Comparison of ENCODE assay signal across 8 cellular contexts in the genomic region with DNA sequence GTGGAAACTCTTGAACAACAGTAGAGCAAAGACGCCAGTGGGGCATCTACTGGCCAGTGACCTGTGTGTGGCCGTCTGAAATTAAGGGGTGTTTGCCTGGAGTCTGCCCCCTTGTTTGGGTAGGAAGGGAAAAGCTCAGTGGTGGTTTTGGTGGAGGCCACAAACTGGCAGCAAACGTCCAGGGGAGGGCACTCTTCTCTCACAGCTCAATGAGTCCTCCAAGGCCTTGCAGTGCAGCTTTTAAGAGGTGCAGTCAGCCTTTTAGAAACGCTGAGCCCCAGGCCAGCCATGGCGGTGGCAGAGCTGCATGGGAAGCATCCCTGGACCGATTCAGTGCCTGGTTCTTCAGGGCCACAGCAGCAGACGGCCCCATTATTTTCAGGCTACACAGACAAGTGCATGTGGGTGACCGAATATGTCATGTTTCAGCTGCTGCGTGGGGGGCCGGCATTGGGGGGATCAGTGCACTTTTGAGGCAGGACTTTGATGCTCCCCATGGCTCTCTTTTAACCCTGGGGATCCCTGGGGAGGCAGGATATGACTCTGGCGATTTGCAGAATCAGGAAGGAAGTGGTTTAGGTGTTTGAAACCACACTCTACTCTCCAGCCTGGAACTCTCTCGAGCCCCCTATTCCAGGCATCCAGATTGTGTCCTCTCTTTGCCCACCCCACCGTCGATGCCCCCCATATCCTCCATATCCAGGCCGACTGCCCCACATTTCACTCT.
A peak's percentile ranks its signal among the peaks of the same experiment; 100 is the strongest.
DNase-seq lines count a peak whose midpoint lies in the region; ATAC-seq and TF ChIP-seq lines count a peak whose summit lies in the region.

No MANE protein-coding gene starts in this region.

- H3K27ac ChIP-seq in right lobe of liver (no peak overlapping the region), brain microvascular endothelial cell (no peak overlapping the region)

- H3K9me3 Mint-ChIP-seq in activated CD4-positive, alpha-beta T cell treated with anti-CD3 and anti-CD28 coated beads for 36 hours (ENCODE audit: low read depth), result no peaks in the 10 kb centered on the region
- H3K9me3 Mint-ChIP-seq in activated CD4-positive, alpha-beta T cell treated with anti-CD3 and anti-CD28 coated beads, Interleukin-2, amount 10 ng/mL, durations not matched to agents 7 days and 5 days, result no peaks in the 10 kb centered on the region
- H3K9me3 Mint-ChIP-seq in activated naive CD8-positive, alpha-beta T cell treated with anti-CD3 and anti-CD28 coated beads for 36 hours, result no peaks in the 10 kb centered on the region

- in situ Hi-C loops in brain microvascular endothelial cell (cut with HindIII; ENCODE audit: low pct_ligation_motif_present, low sequenced_read_pairs), result no loop called here

- no peak for TF ChIP-seq POLR2A in right lobe of liver (IDR thresholded peaks at IDR 0.05)

- H3K4me3 Mint-ChIP-seq in activated CD4-positive, alpha-beta T cell treated with anti-CD3 and anti-CD28 coated beads for 36 hours, result no peak overlapping the region
- H3K4me3 Mint-ChIP-seq in activated CD4-positive, alpha-beta T cell treated with anti-CD3 and anti-CD28 coated beads, Interleukin-2, amount 10 ng/mL, durations not matched to agents 7 days and 5 days, result no peak overlapping the region
- no peak overlapping the region for H3K4me3 Mint-ChIP-seq in activated naive CD8-positive, alpha-beta T cell treated with anti-CD3 and anti-CD28 coated beads for 36 hours

- WGBS in right lobe of liver (ENCODE audit: insufficient coverage, low coverage, low lambda C conversion rate, missing lambda C conversion rate), result 32% methylated on average over 8 of the region's 15 CpGs

- peak in 3 of 4 donors; percentile 30 to 47 (median 30) for TF ChIP-seq CTCF in right lobe of liver (IDR thresholded peaks at IDR 0.05)
- TF ChIP-seq CTCF in brain microvascular endothelial cell (IDR thresholded peaks at IDR 0.05; ENCODE audit: low read depth, low read length, missing control alignments), result no peak

- ATAC-seq in activated CD4-positive, alpha-beta T cell treated with anti-CD3 and anti-CD28 coated beads for 36 hours, result no peak
- ATAC-seq in right lobe of liver (peak in 3 of 4 donors; percentile 26 to 46 (median 33)), HG02798 (IDR thresholded peaks at IDR 0.05; ENCODE audit: poor library complexity, unreplicated experiment) (no peak)

- no peaks in the 10 kb centered on the region for H3K4me1 ChIP-seq in right lobe of liver

- H3K9me3 ChIP-seq in right lobe of liver, result no peaks in the 10 kb centered on the region

- POLR2A ChIA-PET in activated CD4-positive, alpha-beta T cell treated with anti-CD3 and anti-CD28 coated beads for 36 hours (lab: Charles Lee), result no interaction called here
- POLR2A ChIA-PET in activated CD4-positive, alpha-beta T cell treated with anti-CD3 and anti-CD28 coated beads, Interleukin-2, amount 10 ng/mL, durations not matched to agents 7 days and 5 days (lab: Charles Lee), result no interaction called here

- H3K27me3 Mint-ChIP-seq in activated CD4-positive, alpha-beta T cell treated with anti-CD3 and anti-CD28 coated beads for 36 hours, result peaks cover 11% of the 10 kb centered on the region
- H3K27me3 Mint-ChIP-seq in activated CD4-positive, alpha-beta T cell treated with anti-CD3 and anti-CD28 coated beads, Interleukin-2, amount 10 ng/mL, durations not matched to agents 7 days and 5 days, result no peaks in the 10 kb centered on the region
- peaks cover 19% of the 10 kb centered on the region for H3K27me3 Mint-ChIP-seq in activated naive CD8-positive, alpha-beta T cell treated with anti-CD3 and anti-CD28 coated beads for 36 hours

- intact Hi-C loops in activated CD4-positive, alpha-beta T cell treated with anti-CD3 and anti-CD28 coated beads for 36 hours (cut with DNase I, micrococcal nuclease), result no loop called here
- intact Hi-C loops in right lobe of liver (cut with DNase I), result no loop called here

- H3K36me3 Mint-ChIP-seq in activated CD4-positive, alpha-beta T cell treated with anti-CD3 and anti-CD28 coated beads for 36 hours (ENCODE audit: low read depth), result no peaks in the 10 kb centered on the region
- no peaks in the 10 kb centered on the region for H3K36me3 Mint-ChIP-seq in activated CD4-positive, alpha-beta T cell treated with anti-CD3 and anti-CD28 coated beads, Interleukin-2, amount 10 ng/mL, durations not matched to agents 7 days and 5 days (ENCODE audit: low read depth)
- H3K36me3 Mint-ChIP-seq in activated naive CD8-positive, alpha-beta T cell treated with anti-CD3 and anti-CD28 coated beads for 36 hours, result no peaks in the 10 kb centered on the region

- no peaks in the 10 kb centered on the region for H3K4me1 Mint-ChIP-seq in activated CD4-positive, alpha-beta T cell treated with anti-CD3 and anti-CD28 coated beads for 36 hours
- H3K4me1 Mint-ChIP-seq in activated CD4-positive, alpha-beta T cell treated with anti-CD3 and anti-CD28 coated beads, Interleukin-2, amount 10 ng/mL, durations not matched to agents 7 days and 5 days, result peaks cover 9% of the 10 kb centered on the region
- H3K4me1 Mint-ChIP-seq in activated naive CD8-positive, alpha-beta T cell treated with anti-CD3 and anti-CD28 coated beads for 36 hours, result peaks cover 13% of the 10 kb centered on the region

- CTCF ChIA-PET in activated CD4-positive, alpha-beta T cell treated with anti-CD3 and anti-CD28 coated beads for 36 hours (lab: Charles Lee), result no interaction called here
- CTCF ChIA-PET in activated CD4-positive, alpha-beta T cell treated with anti-CD3 and anti-CD28 coated beads, Interleukin-2, amount 10 ng/mL, durations not matched to agents 7 days and 5 days (lab: Charles Lee), result no interaction called here

- DNase-seq in activated CD4-positive, alpha-beta T cell treated with anti-CD3 and anti-CD28 coated beads for 36 hours, result peak; percentile 21
- no peak for DNase-seq in activated CD4-positive, alpha-beta T cell treated with anti-CD3 and anti-CD28 coated beads, Interleukin-2, amount 10 ng/mL, durations not matched to agents 7 days and 5 days
- DNase-seq in NCI-H2227 (lab: John Stamatoyannopoulos, UW; ENCODE audit: unreplicated experiment), result peak; percentile 66
- DNase-seq in cerebellar cortex (ENCODE audit: low spot score), result peak; percentile 86
- no peak for DNase-seq in right lobe of liver
- DNase-seq in activated naive CD8-positive, alpha-beta T cell treated with anti-CD3 and anti-CD28 coated beads for 36 hours, result no peak
- no peak for DNase-seq in brain microvascular endothelial cell

- H3K4me3 ChIP-seq in right lobe of liver (no peak overlapping the region), brain microvascular endothelial cell (ENCODE audit: low read depth, low read length) (no peak overlapping the region)

- H3K27me3 ChIP-seq in right lobe of liver, result no peaks in the 10 kb centered on the region
- no peaks in the 10 kb centered on the region for H3K27me3 ChIP-seq in brain microvascular endothelial cell (replicated peaks)

- H3K27ac Mint-ChIP-seq in activated CD4-positive, alpha-beta T cell treated with anti-CD3 and anti-CD28 coated beads for 36 hours, result no peak overlapping the region
- no peak overlapping the region for H3K27ac Mint-ChIP-seq in activated CD4-positive, alpha-beta T cell treated with anti-CD3 and anti-CD28 coated beads, Interleukin-2, amount 10 ng/mL, durations not matched to agents 7 days and 5 days
- no peak overlapping the region for H3K27ac Mint-ChIP-seq in activated naive CD8-positive, alpha-beta T cell treated with anti-CD3 and anti-CD28 coated beads for 36 hours

- H3K36me3 ChIP-seq in right lobe of liver, result no peaks in the 10 kb centered on the region
- no peaks in the 10 kb centered on the region for H3K36me3 ChIP-seq in brain microvascular endothelial cell (replicated peaks)

Comparison
In these comparisons a context has a peak if more than half of its experiments do, and no peak if none do; other contexts are left out.
1. DNase-seq: peak in activated CD4-positive, alpha-beta T cell treated with anti-CD3 and anti-CD28 coated beads for 36 hours (single experiment), NCI-H2227 (single experiment) and cerebellar cortex (single experiment); none in activated CD4-positive, alpha-beta T cell treated with anti-CD3 and anti-CD28 coated beads, Interleukin-2, amount 10 ng/mL, durations not matched to agents 7 days and 5 days (single experiment), right lobe of liver (0 of 3), activated naive CD8-positive, alpha-beta T cell treated with anti-CD3 and anti-CD28 coated beads for 36 hours (single experiment) and brain microvascular endothelial cell (single experiment).
2. ATAC-seq: peak in right lobe of liver (3 of 4); none in activated CD4-positive, alpha-beta T cell treated with anti-CD3 and anti-CD28 coated beads for 36 hours (single experiment) and HG02798 (single experiment).